ENCODE assay signal across 16 cellular contexts in the genomic region with DNA sequence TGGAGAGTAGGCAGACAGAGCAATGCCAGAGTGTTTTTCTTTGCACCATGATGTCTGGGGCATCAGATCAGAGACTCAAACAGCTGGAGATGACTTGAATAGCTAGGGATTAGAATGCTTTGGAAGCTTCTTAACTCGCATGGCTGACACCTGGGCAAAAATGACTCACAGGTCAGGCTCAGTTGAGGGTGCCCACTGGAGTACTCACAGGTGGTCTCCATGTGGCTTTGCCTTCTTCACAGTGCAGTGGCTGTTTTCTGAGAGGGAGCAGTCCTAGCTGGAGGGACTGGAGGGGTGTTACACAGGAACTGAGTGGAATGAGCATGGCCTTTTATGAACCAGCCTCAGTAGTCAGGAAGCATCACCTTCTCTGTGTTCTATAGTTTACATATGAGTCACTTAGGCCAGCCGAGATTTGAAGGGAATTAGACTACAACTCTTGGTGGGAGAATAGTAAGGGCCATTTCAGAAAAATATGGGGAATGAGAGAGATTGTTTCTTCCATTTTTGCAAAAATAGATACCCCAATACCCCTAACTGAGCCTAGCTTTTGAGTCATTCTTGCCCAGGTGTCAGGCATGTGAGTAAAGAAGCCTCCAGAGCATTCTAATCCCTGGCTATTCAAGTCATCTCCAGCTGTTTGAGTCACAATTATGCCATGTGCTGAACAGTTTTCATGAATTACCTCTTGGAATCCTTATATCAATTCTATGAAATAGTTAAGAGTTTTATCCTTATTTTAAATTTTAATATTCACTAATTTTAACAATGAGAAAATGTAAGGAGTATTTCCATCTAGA. TPM values are rescaled to one million over a fixed set of nuclear protein-coding genes. Genes with fewer than 3 reads are reported as not detected.
DNase-seq lines count a peak whose midpoint lies in the region; ATAC-seq and TF ChIP-seq lines count a peak whose summit lies in the region.
"Had no signal": no experiment of that assay in that cellular context is flagged by ENCODE, and none has a peak within 500 bp of the region (broad histone marks: within the 10 kb centered on the region; RNA-seq: fewer than 3 reads in every experiment).

No MANE protein-coding gene starts in this region.

- ATAC-seq in GM21786 (IDR thresholded peaks at IDR 0.05; ENCODE audit: unreplicated experiment) (peak; percentile 11), HG03460 (IDR thresholded peaks at IDR 0.05; ENCODE audit: unreplicated experiment) (peak; percentile 16), body of pancreas (no peak)
- ATAC-seq: left lobe of liver, SK-N-SH treated with all-trans-retinoic acid at 6 μM for 48 hours had no signal

- WGBS in body of pancreas, 2 donors: 79 to 82% methylated on average over 1 to 2 of the region's 2 CpGs

- no peaks in the 10 kb centered on the region for H3K27me3 ChIP-seq in body of pancreas

- H3K36me3 ChIP-seq in body of pancreas (replicated peaks in 1 of 2; ENCODE audit: insufficient read depth in 1 of 2, low read depth in 2 of 2): no peaks in the 10 kb centered on the region

- no peak for TF ChIP-seq CTCF in fibroblast of mammary gland (conservative IDR thresholded peaks at IDR 0.05; ENCODE audit: control insufficient read depth, insufficient read depth, low read depth, low read length)
- no peak for TF ChIP-seq CTCF in body of pancreas (IDR thresholded peaks at IDR 0.05)

- no peak for TF ChIP-seq POLR2A in body of pancreas (IDR thresholded peaks at IDR 0.05)

- H3K4me3 ChIP-seq in fibroblast of mammary gland (ENCODE audit: control insufficient read depth, low read depth, low read length) (no peak overlapping the region), body of pancreas (no peak overlapping the region)

- no peak overlapping the region for H3K27ac ChIP-seq in body of pancreas

- DNase-seq in ELR (ENCODE audit: low read depth) (peak; percentile 75), fibroblast of mammary gland (ENCODE audit: low read depth) (peak; percentile 49), NCI-H2029 (lab: John Stamatoyannopoulos, UW) (no peak), body of pancreas (no peak), putamen (ENCODE audit: low spot score) (no peak)
- no peak for DNase-seq in effector CD8-positive, alpha-beta T cell (lab: John Stamatoyannopoulos, UW)
- DNase-seq: DMS 273 treated with DMSO at 0.1 percent for 48 hours, H7, Kasumi-1, NCI-H2107 had no signal

- H3K9me3 ChIP-seq in body of pancreas: no peaks in the 10 kb centered on the region

- no peaks in the 10 kb centered on the region for H3K4me1 ChIP-seq in body of pancreas

- intact Hi-C loops in body of pancreas (cut with DNase I): no loop called here

RNA-seq across cellular contexts. Expression of a gene that starts 7.1 kb away (rescaled TPM):
- total RNA-seq in body of pancreas: 1 to 10 TPM in 1 of 2 donors, not detected in 1; 7.3 TPM
- total RNA-seq: B cell; natural killer cell treated with Interleukin-12 subunit alpha and Interleukin-12 subunit beta and Interleukin-15 and Interleukin-18, amount 100 ng/mL, for 72 hours had no signal

Comparison
In these comparisons a context has a peak if more than half of its experiments do, and no peak if none do; other contexts are left out.
1. DNase-seq: peak in ELR (single experiment) and fibroblast of mammary gland (single experiment); none in effector CD8-positive, alpha-beta T cell (single experiment), NCI-H2029 (single experiment), body of pancreas (0 of 4) and putamen (single experiment).